ENCODE assay signal across 8 cellular contexts in genomic region chr11:64356498-64357411, GRCh38. TPM values are rescaled to one million over a fixed set of nuclear protein-coding genes. Genes with fewer than 3 reads are reported as not detected.
DNase-seq lines count a peak whose midpoint lies in the region; ATAC-seq, FAIRE-seq and TF ChIP-seq lines count a peak whose summit lies in the region.

No MANE protein-coding gene starts in this region.

- TF ChIP-seq EP300 in gastroesophageal sphincter (IDR thresholded peaks at IDR 0.05), result no peak

- WGBS in gastroesophageal sphincter (ENCODE audit: low coverage in 1 of 2), 2 donors, result 75 to 79% methylated on average over 7 to 8 of the region's 25 CpGs

- H3K9me3 ChIP-seq in BLaER1 treated with 17β-estradiol and CSF1 and Interleukin-3, amounts not matched to agents 10 nM and 100 nM (replicated peaks in 1 of 11), result no peaks in the 10 kb centered on the region
- no peaks in the 10 kb centered on the region for H3K9me3 ChIP-seq in astrocyte (ENCODE audit: insufficient read depth, low read depth, low read length)
- no peaks in the 10 kb centered on the region for H3K9me3 ChIP-seq in gastroesophageal sphincter

- peak overlapping the region; percentile 93 to 100 (median 99) for H3K4me2 ChIP-seq in BLaER1 treated with 17β-estradiol and CSF1 and Interleukin-3, amounts not matched to agents 10 nM and 100 nM
- H3K4me2 ChIP-seq in astrocyte (ENCODE audit: low read length), result no peak overlapping the region

- no peak for DNase-seq in GM10248 (ENCODE audit: extremely low spot score)
- peak; percentile 27 for DNase-seq in NCI-H82 treated with DMSO at 0.1 percent for 48 hours (lab: John Stamatoyannopoulos, UW; ENCODE audit: unreplicated experiment)
- no peak for DNase-seq in astrocyte (ENCODE audit: low read depth)
- no peak for DNase-seq in naive B cell
- DNase-seq in head of caudate nucleus, result no peak

- intact Hi-C loops in head of caudate nucleus (cut with DNase I), result loop anchor here (5.0 kb wide), 1 partner anchor 39 kb away; the partner anchor contains the start of genes PRDX5 and TRMT112

- peak overlapping the region in 6 of 11 experiments; percentile 15 to 85 (median 84); a peak in 9 of 22 replicates for H3K9ac ChIP-seq in BLaER1 treated with 17β-estradiol and CSF1 and Interleukin-3, amounts not matched to agents 10 nM and 100 nM
- no peak overlapping the region for H3K9ac ChIP-seq in astrocyte (ENCODE audit: low read length)

- no peak overlapping the region for H3K4me3 Mint-ChIP-seq in astrocyte (ENCODE audit: unreplicated experiment)
- peak overlapping the region in 5 of 8 donors; percentile 36 to 92 (median 55) for H3K4me3 Mint-ChIP-seq in naive B cell

- H3K27me3 Mint-ChIP-seq in astrocyte (ENCODE audit: low read depth, unreplicated experiment) (peaks cover 1% of the 10 kb centered on the region), naive B cell (no peaks in the 10 kb centered on the region)

- TF ChIP-seq POLR2A in gastroesophageal sphincter (IDR thresholded peaks at IDR 0.05), result no peak

- peaks cover 23% of the 10 kb centered on the region for H3K79me2 ChIP-seq in astrocyte (ENCODE audit: insufficient read depth, low read length)

- H3K36me3 Mint-ChIP-seq in astrocyte (ENCODE audit: low read depth, unreplicated experiment) (peaks cover 1% of the 10 kb centered on the region), naive B cell (peaks cover 0 to 7% of the 10 kb centered on the region in 2 donors)

- H4K20me1 ChIP-seq in BLaER1 treated with 17β-estradiol and CSF1 and Interleukin-3, amounts not matched to agents 10 nM and 100 nM, result peaks cover 0 to 40% (median 16%) of the 10 kb centered on the region in 11 experiments; a peak in 14 of 22 replicates
- peaks cover 21% of the 10 kb centered on the region for H4K20me1 ChIP-seq in astrocyte (ENCODE audit: insufficient read depth, low read length)

- H3K27me3 ChIP-seq in BLaER1 treated with 17β-estradiol and CSF1 and Interleukin-3, amounts not matched to agents 10 nM and 100 nM, result peaks cover 0 to 22% (median 0%) of the 10 kb centered on the region in 11 experiments; a peak in 7 of 22 replicates
- no peaks in the 10 kb centered on the region for H3K27me3 ChIP-seq in astrocyte (ENCODE audit: insufficient read depth, low read length)
- H3K27me3 ChIP-seq in gastroesophageal sphincter, result no peaks in the 10 kb centered on the region

- ATAC-seq in naive B cell (ENCODE audit: low read depth in 2 of 2) (no peak), HG03280 (IDR thresholded peaks at IDR 0.05; ENCODE audit: unreplicated experiment) (no peak), gastroesophageal sphincter (no peak)

- H3K4me1 ChIP-seq in BLaER1 treated with 17β-estradiol and CSF1 and Interleukin-3, amounts not matched to agents 10 nM and 100 nM, result peaks cover 72 to 98% (median 92%) of the 10 kb centered on the region in 10 experiments
- peaks cover 35% of the 10 kb centered on the region for H3K4me1 ChIP-seq in astrocyte (ENCODE audit: insufficient read depth, low read length)
- H3K4me1 ChIP-seq in gastroesophageal sphincter, result peaks cover 0 to 55% (median 25%) of the 10 kb centered on the region in 3 donors

- H3K4me1 Mint-ChIP-seq in astrocyte (ENCODE audit: low read depth, unreplicated experiment) (peaks cover 11% of the 10 kb centered on the region), naive B cell (peaks cover 30 to 39% (median 37%) of the 10 kb centered on the region in 3 donors)

- FAIRE-seq in astrocyte (lab: Jason Lieb, UNC), result no peak

- POLR2A ChIA-PET in GM10248 (lab: Yijun Ruan, JAX), result interaction anchor here (1.4 kb wide), 1 partner anchor 39 kb away, joined by 6 read pairs; the partner anchor contains the start of genes PRDX5 and TRMT112

- peaks cover 6 to 11% (median 10%) of the 10 kb centered on the region in 11 experiments; a peak in 21 of 22 replicates for H3K36me3 ChIP-seq in BLaER1 treated with 17β-estradiol and CSF1 and Interleukin-3, amounts not matched to agents 10 nM and 100 nM
- H3K36me3 ChIP-seq in astrocyte (ENCODE audit: insufficient read depth, low read length) (no peaks in the 10 kb centered on the region), gastroesophageal sphincter (peaks cover 0 to 14% of the 10 kb centered on the region in 2 donors)

- H3K9me3 Mint-ChIP-seq in astrocyte (ENCODE audit: unreplicated experiment) (no peaks in the 10 kb centered on the region), naive B cell (no peaks in the 10 kb centered on the region)

- TF ChIP-seq CTCF in GM10248 (IDR thresholded peaks at IDR 0.05; ENCODE audit: control extremely low read depth, extremely low read depth, low read depth, missing control alignments) (peak; percentile 38), astrocyte (IDR thresholded peaks at IDR 0.05; ENCODE audit: insufficient read depth, low read depth, low read length) (peak; percentile 36), gastroesophageal sphincter (IDR thresholded peaks at IDR 0.05) (no peak)

- peak overlapping the region in 8 of 11 experiments; percentile 2 to 44 (median 20); a peak in 7 of 22 replicates for H3K27ac ChIP-seq in BLaER1 treated with 17β-estradiol and CSF1 and Interleukin-3, amounts not matched to agents 10 nM and 100 nM
- H3K27ac ChIP-seq in astrocyte (ENCODE audit: low read depth, low read length) (no peak overlapping the region), gastroesophageal sphincter (peak overlapping the region in 1 of 4 donors; percentile 92)

- CTCF ChIA-PET in GM10248 (lab: Yijun Ruan, JAX), result interaction anchor here (1.1 to 8.5 kb wide), 13 partner anchors 11 to 387 kb away, joined by 3 to 81 read pairs (median 4); partner anchors contain the start of genes CCDC88B, PRDX5, RASGRP2 and TRMT112

- H2AFZ ChIP-seq in astrocyte (ENCODE audit: low read depth, low read length), result no peak overlapping the region

- no peak overlapping the region for H3K4me3 ChIP-seq in BLaER1 treated with 17β-estradiol and CSF1 and Interleukin-3, amounts not matched to agents 10 nM and 100 nM
- no peak overlapping the region for H3K4me3 ChIP-seq in astrocyte (ENCODE audit: insufficient read depth, low read depth, low read length)
- no peak overlapping the region for H3K4me3 ChIP-seq in gastroesophageal sphincter

- H3K27ac Mint-ChIP-seq in astrocyte (ENCODE audit: unreplicated experiment) (peak overlapping the region; percentile 24), naive B cell (no peak overlapping the region)

RNA-seq across cellular contexts. Expression of gene RPS6KA4, which starts 2.2 kb away (rescaled TPM):
- total RNA-seq in astrocyte (30.7 and 36.2 TPM in 2 replicates), gastroesophageal sphincter (10 to 100 TPM; 21.2 to 44.2 (median 28.3) TPM)
- polyA plus RNA-seq in naive B cell (ENCODE audit: low read depth in 6 of 6), result 1 to 10 TPM; 1.1 to 8.3 (median 4.8) TPM

RNA-seq across cellular contexts. Expression of gene CCDC88B, which starts 16.8 kb away (rescaled TPM):
- total RNA-seq in astrocyte (1.2 and 1.6 TPM in 2 replicates), gastroesophageal sphincter (1 to 10 TPM; 7.6 to 9.4 (median 8.5) TPM)
- 10 to 100 TPM in 5 of 6 donors, 1 to 10 TPM in 1; 9.3 to 73.0 (median 19.4) TPM for polyA plus RNA-seq in naive B cell (ENCODE audit: low read depth in 6 of 6)

RNA-seq across cellular contexts. Expression of gene PRDX5, which starts 38.8 kb away (rescaled TPM):
- 243 and 263 TPM in 2 replicates for total RNA-seq in astrocyte
- 100 to 1,000 TPM; 229 to 385 (median 248) TPM for polyA plus RNA-seq in naive B cell (ENCODE audit: low read depth in 6 of 6)
- total RNA-seq in gastroesophageal sphincter, result 100 to 1,000 TPM; 179 to 260 (median 181) TPM

RNA-seq across cellular contexts. Expression of gene TRMT112, which starts 39.4 kb away (rescaled TPM):
- 130 and 146 TPM in 2 replicates for total RNA-seq in astrocyte
- polyA plus RNA-seq in naive B cell (ENCODE audit: low read depth in 6 of 6), result 100 to 1,000 TPM; 445 to 606 (median 521) TPM
- 100 to 1,000 TPM; 180 to 267 (median 218) TPM for total RNA-seq in gastroesophageal sphincter

RNA-seq across cellular contexts. Expression of gene ESRRA, which starts 51.4 kb away (rescaled TPM):
- total RNA-seq in astrocyte (25.0 and 26.3 TPM in 2 replicates), gastroesophageal sphincter (10 to 100 TPM; 39.8 to 77.1 (median 71.2) TPM)
- 1 to 10 TPM; 3.4 to 8.5 (median 6.5) TPM for polyA plus RNA-seq in naive B cell (ENCODE audit: low read depth in 6 of 6)

Comparison
In these comparisons a context has a peak if more than half of its experiments do, and no peak if none do; other contexts are left out.
1. CTCF ChIP-seq: peak in GM10248 (single experiment) and astrocyte (single experiment); none in gastroesophageal sphincter (0 of 4).